Comparison of ENCODE assay signal across 29 cellular contexts in the genomic region with DNA sequence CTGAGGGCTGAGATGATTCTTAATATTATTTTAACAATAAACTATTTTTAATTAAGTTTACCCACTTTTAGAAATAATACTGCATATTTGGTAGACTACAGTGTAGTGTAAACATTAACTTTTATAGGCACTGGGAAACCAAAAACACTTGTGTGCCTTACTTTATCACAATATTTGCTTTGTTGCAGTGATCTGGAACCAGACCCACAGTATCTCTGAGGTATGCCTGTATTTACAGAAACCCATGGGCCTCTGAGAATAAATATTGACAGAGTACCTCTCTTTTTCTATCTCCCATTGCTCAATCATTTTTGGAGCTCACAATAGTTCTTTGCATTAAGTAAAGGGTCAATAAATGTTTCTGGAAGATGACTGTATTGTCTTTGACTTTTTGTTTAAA.
A peak's percentile ranks its signal among the peaks of the same experiment; 100 is the strongest.
DNase-seq lines count a peak whose midpoint lies in the region; ATAC-seq, FAIRE-seq and TF ChIP-seq lines count a peak whose summit lies in the region.
"Had no signal": no experiment of that assay in that cellular context is flagged by ENCODE, and none has a peak within 500 bp of the region (broad histone marks: within the 10 kb centered on the region; RNA-seq: fewer than 3 reads in every experiment).

No MANE protein-coding gene starts in this region.

- TF ChIP-seq CTCF in 22Rv1 (IDR thresholded peaks at IDR 0.05), result no peak

- H3K4me3 Mint-ChIP-seq in activated naive CD4-positive, alpha-beta T cell treated with anti-CD3 and anti-CD28 coated beads for 36 hours, result no peak overlapping the region
- H3K4me3 Mint-ChIP-seq: activated CD4-positive, alpha-beta memory T cell treated with anti-CD3 and anti-CD28 coated beads for 36 hours; H9; neural crest cell; stimulated activated naive CD8-positive, alpha-beta T cell treated with anti-CD3 and anti-CD28 coated beads, Interleukin-15, Interleukin-2, amounts not matched to agents 100 ng/mL and 50 ng/mL, for 24 hours; T-helper 1 cell treated with Interleukin-12 subunit alpha and Interleukin-12 subunit beta and Interleukin-4 antibody, amounts not matched to agents 30 μg/mL and 1 μg/mL, for 36 hours had no signal

- CTCF ChIA-PET in activated naive CD4-positive, alpha-beta T cell treated with anti-CD3 and anti-CD28 coated beads for 36 hours (lab: Charles Lee), result interaction anchor here (0.6 kb wide), 1 partner anchor 1258 kb away, joined by 4 read pairs; no protein-coding TSS in a partner anchor

- no peaks in the 10 kb centered on the region for H3K4me1 Mint-ChIP-seq in activated naive CD4-positive, alpha-beta T cell treated with anti-CD3 and anti-CD28 coated beads for 36 hours (ENCODE audit: low read depth)
- H3K4me1 Mint-ChIP-seq: neural crest cell had no signal

- H3K36me3 Mint-ChIP-seq in activated naive CD4-positive, alpha-beta T cell treated with anti-CD3 and anti-CD28 coated beads for 36 hours (ENCODE audit: low read depth), result no peaks in the 10 kb centered on the region
- H3K36me3 Mint-ChIP-seq: activated CD4-positive, alpha-beta memory T cell treated with anti-CD3 and anti-CD28 coated beads for 36 hours had no signal

- H3K27ac ChIP-seq in 22Rv1, result peak overlapping the region; percentile 53
- H3K27ac ChIP-seq: A549, colonic mucosa, thoracic aorta had no signal

- peak; percentile 9 for FAIRE-seq in GM18507 (lab: Jason Lieb, UNC)
- FAIRE-seq: A549, D721Med, GM12878, TTC549 had no signal

- peaks cover 4% of the 10 kb centered on the region for H3K27me3 Mint-ChIP-seq in activated naive CD4-positive, alpha-beta T cell treated with anti-CD3 and anti-CD28 coated beads for 36 hours (ENCODE audit: low read depth)
- H3K27me3 Mint-ChIP-seq: activated CD4-positive, alpha-beta memory T cell treated with anti-CD3 and anti-CD28 coated beads for 36 hours had no signal

- ATAC-seq in left colon (peak; percentile 51), GM21515 (IDR thresholded peaks at IDR 0.05; ENCODE audit: unreplicated experiment) (no peak)
- ATAC-seq: A549, GM12878, right cardiac atrium had no signal

- H3K27ac Mint-ChIP-seq in activated naive CD4-positive, alpha-beta T cell treated with anti-CD3 and anti-CD28 coated beads for 36 hours, result no peak overlapping the region
- H3K27ac Mint-ChIP-seq: activated CD4-positive, alpha-beta memory T cell treated with anti-CD3 and anti-CD28 coated beads for 36 hours; H9; stimulated activated naive CD8-positive, alpha-beta T cell treated with anti-CD3 and anti-CD28 coated beads, Interleukin-15, Interleukin-2, amounts not matched to agents 100 ng/mL and 50 ng/mL, for 24 hours; T-helper 1 cell treated with Interleukin-12 subunit alpha and Interleukin-12 subunit beta and Interleukin-4 antibody, amounts not matched to agents 30 μg/mL and 1 μg/mL, for 36 hours had no signal

- intact Hi-C loops in left colon (cut with DNase I, micrococcal nuclease), result no loop called here
- intact Hi-C loops in activated naive CD4-positive, alpha-beta T cell treated with anti-CD3 and anti-CD28 coated beads for 36 hours (cut with micrococcal nuclease), result loop anchor here (1.0 to 10.0 kb wide), 4 partner anchors 280 to 1318 kb away; a partner anchor contains a TSS

- no peaks in the 10 kb centered on the region for H3K9me3 Mint-ChIP-seq in activated naive CD4-positive, alpha-beta T cell treated with anti-CD3 and anti-CD28 coated beads for 36 hours
- H3K9me3 Mint-ChIP-seq: activated CD4-positive, alpha-beta memory T cell treated with anti-CD3 and anti-CD28 coated beads for 36 hours; stimulated activated naive CD8-positive, alpha-beta T cell treated with anti-CD3 and anti-CD28 coated beads, Interleukin-15, Interleukin-2, amounts not matched to agents 100 ng/mL and 50 ng/mL, for 24 hours; T-helper 1 cell treated with Interleukin-12 subunit alpha and Interleukin-12 subunit beta and Interleukin-4 antibody, amounts not matched to agents 30 μg/mL and 1 μg/mL, for 36 hours had no signal

- DNase-seq in GM18507 (ENCODE audit: extremely low spot score, insufficient read length, low read depth) (no peak), NCI-H510A treated with DMSO at 0.1 percent for 48 hours (lab: John Stamatoyannopoulos, UW) (peak; percentile 66), left colon (no peak), superior temporal gyrus (ENCODE audit: extremely low spot score) (no peak)
- no peak for DNase-seq in activated CD8-positive, alpha-beta memory T cell treated with anti-CD3 and anti-CD28 coated beads, Interleukin-2, amount 50 U/mL, for 4 hours
- no peak for DNase-seq in activated naive CD4-positive, alpha-beta T cell treated with anti-CD3 and anti-CD28 coated beads for 36 hours
- DNase-seq: activated CD4-positive, alpha-beta memory T cell treated with anti-CD3 and anti-CD28 coated beads for 36 hours; activated CD4-positive, alpha-beta T cell treated with anti-CD3 and anti-CD28 coated beads for 1 hour; activated naive CD4-positive, alpha-beta T cell; colonic mucosa; effector CD4-positive, alpha-beta T cell; H9; hippocampal formation; Kasumi-1; NCI-H1694; NCI-H82; right cardiac atrium; stimulated activated CD4-positive, alpha-beta T cell treated with anti-CD3 and anti-CD28 coated beads, Interleukin-2, amount 100 ng/mL, for 24 hours; stimulated activated CD8-positive, alpha-beta memory T cell treated with anti-CD3 and anti-CD28 coated beads, Interleukin-4, amount 100 ng/mL, for 48 hours had no signal
